ENCODE assay signal across 8 cellular contexts in genomic region chr6:163554663-163555062, GRCh38.
DNase-seq lines count a peak whose midpoint lies in the region; ATAC-seq, FAIRE-seq and TF ChIP-seq lines count a peak whose summit lies in the region.

No MANE protein-coding gene starts in this region.

- intact Hi-C loops in PC-9 (cut with micrococcal nuclease; ENCODE audit: unreplicated experiment) (loop anchor here (5.0 kb wide), 1 partner anchor 372 kb away; no protein-coding TSS in a partner anchor), heart left ventricle (cut with DNase I) (loop anchor here in 5 of 10 donors (5.0 to 10.0 kb wide), 4 partner anchors 120 to 403 kb away; no protein-coding TSS in a partner anchor), sigmoid colon (cut with DNase I) (no loop called here)

- no peaks in the 10 kb centered on the region for H3K27me3 ChIP-seq in PC-9 (ENCODE audit: insufficient read depth, low read depth)
- H3K27me3 ChIP-seq in heart left ventricle, result no peaks in the 10 kb centered on the region
- no peaks in the 10 kb centered on the region for H3K27me3 ChIP-seq in sigmoid colon

- H3K4me1 ChIP-seq in PC-9 (replicated peaks; ENCODE audit: insufficient read depth) (no peaks in the 10 kb centered on the region), heart left ventricle (peaks cover 0 to 57% (median 28%) of the 10 kb centered on the region in 12 donors), sigmoid colon (peaks cover 0 to 8% (median 0%) of the 10 kb centered on the region in 4 donors)

- H3K27ac ChIP-seq in PC-9 (no peak overlapping the region), heart left ventricle (peak overlapping the region in 2 of 12 donors; percentile 2 to 22), sigmoid colon (no peak overlapping the region)

- TF ChIP-seq POLR2A in heart left ventricle (IDR thresholded peaks at IDR 0.05) (no peak), sigmoid colon (IDR thresholded peaks at IDR 0.05) (no peak)

- H3K9me3 ChIP-seq in PC-9 (ENCODE audit: insufficient read depth, low read depth), result no peaks in the 10 kb centered on the region
- H3K9me3 ChIP-seq in heart left ventricle, result no peaks in the 10 kb centered on the region
- no peaks in the 10 kb centered on the region for H3K9me3 ChIP-seq in sigmoid colon

- no peak overlapping the region for H3K4me2 ChIP-seq in PC-9

- H3K4me3 ChIP-seq in PC-9 (no peak overlapping the region), heart left ventricle (no peak overlapping the region), sigmoid colon (no peak overlapping the region)

- H4K20me1 ChIP-seq in PC-9 (ENCODE audit: insufficient read depth), result peaks cover 42% of the 10 kb centered on the region

- H3K36me3 ChIP-seq in PC-9 (ENCODE audit: low read depth) (no peaks in the 10 kb centered on the region), heart left ventricle (peaks cover 0 to 54% (median 24%) of the 10 kb centered on the region in 9 donors), sigmoid colon (peaks cover 0 to 4% (median 2%) of the 10 kb centered on the region in 4 donors)

- CTCF ChIA-PET in PC-9 (lab: Charles Lee), result no interaction called here

- peaks cover 9% of the 10 kb centered on the region for H3F3A ChIP-seq in PC-9 (ENCODE audit: insufficient read depth, low read depth)

- POLR2A ChIA-PET in PC-9 (lab: Charles Lee; ENCODE audit: unreplicated experiment), result no interaction called here

- no TSS peak for BruUV-seq in PC-9 (replicated peaks; lab: Mats Ljungman, UMichigan)

- H3K9me2 ChIP-seq in PC-9 (ENCODE audit: insufficient read depth), result no peaks in the 10 kb centered on the region

- TF ChIP-seq CTCF in D721Med (IDR thresholded peaks at IDR 0.05; ENCODE audit: insufficient read depth, missing control alignments) (peak; percentile 54), PC-9 (conservative IDR thresholded peaks at IDR 0.05) (peak; percentile 66), heart left ventricle (IDR thresholded peaks at IDR 0.05) (peak; percentile 20 to 59 (median 44)), sigmoid colon (IDR thresholded peaks at IDR 0.05) (peak in 1 of 4 experiments; percentile 32)

- peak in 3 of 4 donors; percentile 46 to 56 (median 48) for ATAC-seq in heart left ventricle
- ATAC-seq in GM18868 (IDR thresholded peaks at IDR 0.05; ENCODE audit: unreplicated experiment), result no peak

- peaks cover 29% of the 10 kb centered on the region for H3K79me2 ChIP-seq in PC-9 (ENCODE audit: low read depth)

- no peak overlapping the region for H2AFZ ChIP-seq in PC-9

- FAIRE-seq in D721Med (lab: Jason Lieb, UNC), result peak; percentile 48

- TF ChIP-seq EP300 in sigmoid colon (IDR thresholded peaks at IDR 0.05), result no peak

- 61 to 69% (median 66%) methylated on average over 4 of the region's 4 CpGs for WGBS in heart left ventricle, 4 donors
- 34 to 71% methylated on average over 4 of the region's 4 CpGs for WGBS in sigmoid colon, 2 donors

- DNase-seq in D721Med (ENCODE audit: insufficient read length, low spot score) (no peak), HCEC 1CT (peak; percentile 56), PC-9 (peak in 1 of 2 experiments; percentile 15), heart left ventricle (peak in 3 of 5 donors; percentile 23 to 65 (median 53)), sigmoid colon (no peak)
- DNase-seq in activated effector memory CD4-positive, alpha-beta T cell treated with anti-CD3 and anti-CD28 coated beads, Interleukin-2, amount 50 U/mL, for 16 hours, result peak; percentile 83
- DNase-seq in stimulated activated CD4-positive, alpha-beta T cell treated with anti-CD3 and anti-CD28 coated beads, Interleukin-1b, Interleukin-23, amount 100 ng/mL, for 24 hours (ENCODE audit: low read depth in 4 of 4, low spot score in 1 of 4), result peak; percentile 1 to 28 (median 15)

Comparison
In these comparisons a context has a peak if more than half of its experiments do, and no peak if none do; other contexts are left out.
1. DNase-seq: peak in HCEC 1CT (single experiment), activated effector memory CD4-positive, alpha-beta T cell treated with anti-CD3 and anti-CD28 coated beads, Interleukin-2, amount 50 U/mL, for 16 hours (single experiment), heart left ventricle (3 of 5) and stimulated activated CD4-positive, alpha-beta T cell treated with anti-CD3 and anti-CD28 coated beads, Interleukin-1b, Interleukin-23, amount 100 ng/mL, for 24 hours (4 of 4); none in D721Med (single experiment) and sigmoid colon (single experiment).